ENCODE assay signal across 18 cellular contexts in genomic region chr15:61819386-61819785, GRCh38.
DNase-seq lines count a peak whose midpoint lies in the region; ATAC-seq and TF ChIP-seq lines count a peak whose summit lies in the region.
"Had no signal": no experiment of that assay in that cellular context is flagged by ENCODE, and none has a peak within 500 bp of the region (broad histone marks: within the 10 kb centered on the region; RNA-seq: fewer than 3 reads in every experiment).

No MANE protein-coding gene starts in this region.

- intact Hi-C loops in left cardiac atrium (cut with DNase I), result no loop called here

- H3K27ac Mint-ChIP-seq in osteocyte (ENCODE audit: unreplicated experiment) (no peak overlapping the region), nephron progenitor cell (no peak overlapping the region)
- H3K27ac Mint-ChIP-seq: B cell; CD4-positive, alpha-beta T cell; CD8-positive, alpha-beta T cell had no signal

- TF ChIP-seq CTCF in RWPE2 (IDR thresholded peaks at IDR 0.05; ENCODE audit: poor library complexity, severe bottlenecking), result no peak
- no peak for TF ChIP-seq CTCF in osteocyte (IDR thresholded peaks at IDR 0.05)
- no peak for TF ChIP-seq CTCF in nephron progenitor cell (IDR thresholded peaks at IDR 0.05)

- H3K27ac ChIP-seq in RWPE2 (ENCODE audit: poor library complexity, severe bottlenecking), result no peak overlapping the region
- H3K27ac ChIP-seq: 22Rv1; A549; BLaER1 treated with 17β-estradiol and CSF1 and Interleukin-3, amounts not matched to agents 10 nM and 100 nM; C4-2B had no signal

- no peak overlapping the region for H3K4me3 Mint-ChIP-seq in osteocyte (ENCODE audit: unreplicated experiment)
- no peak overlapping the region for H3K4me3 Mint-ChIP-seq in nephron progenitor cell
- H3K4me3 Mint-ChIP-seq: B cell; CD4-positive, alpha-beta T cell; CD8-positive, alpha-beta T cell had no signal

- no peaks in the 10 kb centered on the region for H3K27me3 ChIP-seq in RWPE2 (ENCODE audit: insufficient read depth, poor library complexity, severe bottlenecking)
- H3K27me3 ChIP-seq: BLaER1 treated with 17β-estradiol and CSF1 and Interleukin-3, amounts not matched to agents 10 nM and 100 nM had no signal

- H3K9me3 Mint-ChIP-seq in osteocyte (ENCODE audit: unreplicated experiment) (no peaks in the 10 kb centered on the region), nephron progenitor cell (peaks cover 12% of the 10 kb centered on the region)
- H3K9me3 Mint-ChIP-seq: CD4-positive, alpha-beta T cell; CD8-positive, alpha-beta T cell had no signal

- peaks cover 46% of the 10 kb centered on the region for H3K27me3 Mint-ChIP-seq in osteocyte (ENCODE audit: unreplicated experiment)
- H3K27me3 Mint-ChIP-seq in nephron progenitor cell (ENCODE audit: low read depth, poor library complexity), result peaks cover 18% of the 10 kb centered on the region

- H3K9me3 ChIP-seq in RWPE2 (ENCODE audit: severe bottlenecking), result no peaks in the 10 kb centered on the region
- H3K9me3 ChIP-seq: A549, Caco-2 had no signal

- no peaks in the 10 kb centered on the region for H3K36me3 Mint-ChIP-seq in osteocyte (ENCODE audit: unreplicated experiment)
- no peaks in the 10 kb centered on the region for H3K36me3 Mint-ChIP-seq in nephron progenitor cell (ENCODE audit: low read depth)
- H3K36me3 Mint-ChIP-seq: CD8-positive, alpha-beta T cell had no signal

- no peaks in the 10 kb centered on the region for H3K36me3 ChIP-seq in RWPE2 (ENCODE audit: low read depth)
- H3K36me3 ChIP-seq: BLaER1 treated with 17β-estradiol and CSF1 and Interleukin-3, amounts not matched to agents 10 nM and 100 nM had no signal

- ATAC-seq in RWPE2 (ENCODE audit: low read depth) (no peak), GM19467 (IDR thresholded peaks at IDR 0.05; ENCODE audit: unreplicated experiment) (no peak), left cardiac atrium (no peak)
- ATAC-seq: A549; CD8-positive, alpha-beta T cell had no signal

- no peaks in the 10 kb centered on the region for H3K4me1 ChIP-seq in RWPE2 (ENCODE audit: insufficient read depth, poor library complexity, severe bottlenecking)
- H3K4me1 ChIP-seq: A549; BLaER1 treated with 17β-estradiol and CSF1 and Interleukin-3, amounts not matched to agents 10 nM and 100 nM; Caco-2 had no signal

- H3K4me3 ChIP-seq in RWPE2 (ENCODE audit: severe bottlenecking), result no peak overlapping the region
- H3K4me3 ChIP-seq: A549; BLaER1 treated with 17β-estradiol and CSF1 and Interleukin-3, amounts not matched to agents 10 nM and 100 nM had no signal

- H3K4me1 Mint-ChIP-seq in osteocyte (ENCODE audit: unreplicated experiment) (no peaks in the 10 kb centered on the region), nephron progenitor cell (peaks cover 6% of the 10 kb centered on the region)
- H3K4me1 Mint-ChIP-seq: B cell had no signal

- DNase-seq in RWPE2 (ENCODE audit: low spot score) (peak; percentile 45), ecto neural progenitor cell (ENCODE audit: low spot score) (peak; percentile 23), osteocyte (ENCODE audit: extremely low spot score, unreplicated experiment) (peak; percentile 68), nephron progenitor cell (no peak), left cardiac atrium (no peak)
- DNase-seq: AML-193; Caco-2; Calu3; CD4-positive, alpha-beta T cell; CD8-positive, alpha-beta T cell; DMS79 treated with DMSO at 0.1 percent for 48 hours; GF-D8 had no signal

Comparison
In these comparisons a context has a peak if more than half of its experiments do, and no peak if none do; other contexts are left out.
1. DNase-seq: peak in RWPE2 (single experiment), ecto neural progenitor cell (single experiment) and osteocyte (single experiment); none in nephron progenitor cell (single experiment) and left cardiac atrium (single experiment).